19 cellular contexts compared by ENCODE assay signal in genomic region chr17:18179221-18179620, GRCh38. TPM values are rescaled to one million over a fixed set of nuclear protein-coding genes. Genes with fewer than 3 reads are reported as not detected.
DNase-seq lines count a peak whose midpoint lies in the region; ATAC-seq and TF ChIP-seq lines count a peak whose summit lies in the region.
"Had no signal": no experiment of that assay in that cellular context is flagged by ENCODE, and none has a peak within 500 bp of the region (broad histone marks: within the 10 kb centered on the region; RNA-seq: fewer than 3 reads in every experiment).

No MANE protein-coding gene starts in this region.

- POLR2A ChIA-PET in activated CD8-positive, alpha-beta T cell treated with anti-CD3 and anti-CD28 coated beads for 36 hours (lab: Charles Lee): no interaction called here
- POLR2A ChIA-PET in activated CD8-positive, alpha-beta T cell treated with anti-CD3 and anti-CD28 coated beads, Interleukin-2, amount 10 ng/mL, durations not matched to agents 7 days and 5 days (lab: Charles Lee): no interaction called here

- H3K4me1 Mint-ChIP-seq in activated CD8-positive, alpha-beta T cell treated with anti-CD3 and anti-CD28 coated beads for 36 hours (ENCODE audit: low read depth): peaks cover 26% of the 10 kb centered on the region
- peaks cover 21% of the 10 kb centered on the region for H3K4me1 Mint-ChIP-seq in activated CD8-positive, alpha-beta T cell treated with anti-CD3 and anti-CD28 coated beads, Interleukin-2, amount 10 ng/mL, durations not matched to agents 7 days and 5 days (ENCODE audit: low read depth)
- H3K4me1 Mint-ChIP-seq in GM23338: peaks cover 9% of the 10 kb centered on the region; the same call in 2 of the 3 replicates
- H3K4me1 Mint-ChIP-seq in activated T-helper 17 cell treated with anti-CD3 and anti-CD28 coated beads, Interleukin-2, amount 50 U/mL, for 72 hours: peaks cover 16% of the 10 kb centered on the region
- peaks cover 66% of the 10 kb centered on the region for H3K4me1 Mint-ChIP-seq in neural progenitor cell

- no peak for ATAC-seq in activated CD8-positive, alpha-beta T cell treated with anti-CD3 and anti-CD28 coated beads for 36 hours
- no peak for ATAC-seq in activated CD8-positive, alpha-beta T cell treated with anti-CD3 and anti-CD28 coated beads, Interleukin-2, amount 10 ng/mL, durations not matched to agents 7 days and 5 days
- ATAC-seq in GM23338: no peak
- ATAC-seq in activated T-helper 17 cell treated with anti-CD3 and anti-CD28 coated beads, Interleukin-2, amount 50 U/mL, for 72 hours (replicated peaks): no peak
- ATAC-seq in HG02623 (IDR thresholded peaks at IDR 0.05; ENCODE audit: unreplicated experiment): no peak
- ATAC-seq in HG03342 (IDR thresholded peaks at IDR 0.05; ENCODE audit: unreplicated experiment): no peak
- ATAC-seq: A549, HCT116 had no signal

- H3K9me3 Mint-ChIP-seq in activated CD8-positive, alpha-beta T cell treated with anti-CD3 and anti-CD28 coated beads for 36 hours: no peaks in the 10 kb centered on the region
- H3K9me3 Mint-ChIP-seq in activated CD8-positive, alpha-beta T cell treated with anti-CD3 and anti-CD28 coated beads, Interleukin-2, amount 10 ng/mL, durations not matched to agents 7 days and 5 days (ENCODE audit: insufficient read depth): no peaks in the 10 kb centered on the region
- H3K9me3 Mint-ChIP-seq in GM23338 (no peaks in the 10 kb centered on the region), neural progenitor cell (no peaks in the 10 kb centered on the region)
- H3K9me3 Mint-ChIP-seq in activated T-helper 17 cell treated with anti-CD3 and anti-CD28 coated beads, Interleukin-2, amount 50 U/mL, for 72 hours: no peaks in the 10 kb centered on the region

- H3K9ac ChIP-seq in neural progenitor cell: no peak overlapping the region
- H3K9ac ChIP-seq: BLaER1 treated with 17β-estradiol and CSF1 and Interleukin-3, amounts not matched to agents 10 nM and 100 nM; KMS-11 had no signal

- no peaks in the 10 kb centered on the region for H3K9me2 ChIP-seq in GM23338 (ENCODE audit: insufficient read depth)

- CTCF ChIA-PET in activated CD8-positive, alpha-beta T cell treated with anti-CD3 and anti-CD28 coated beads for 36 hours (lab: Charles Lee): interaction anchor here (1.2 to 7.5 kb wide), 3 partner anchors 9 to 36 kb away, joined by 3 to 69 read pairs (median 6); no protein-coding TSS in a partner anchor
- CTCF ChIA-PET in activated CD8-positive, alpha-beta T cell treated with anti-CD3 and anti-CD28 coated beads, Interleukin-2, amount 10 ng/mL, durations not matched to agents 7 days and 5 days (lab: Charles Lee): no interaction called here

- H3K79me2 ChIP-seq in GM23338 (replicated peaks; ENCODE audit: insufficient read depth) (peaks cover under 1% of the 10 kb centered on the region; the same call in 1 of the 2 replicates), neural progenitor cell (ENCODE audit: low read depth) (peaks cover 4% of the 10 kb centered on the region)

- DNase-seq in activated CD8-positive, alpha-beta T cell treated with anti-CD3 and anti-CD28 coated beads for 36 hours: no peak
- no peak for DNase-seq in activated CD8-positive, alpha-beta T cell treated with anti-CD3 and anti-CD28 coated beads, Interleukin-2, amount 10 ng/mL, durations not matched to agents 7 days and 5 days
- DNase-seq in GM23338 (ENCODE audit: low spot score): no peak
- no peak for DNase-seq in neural progenitor cell (ENCODE audit: low spot score)
- DNase-seq in D341Med (ENCODE audit: low spot score): no peak
- DNase-seq: DND-41, NCI-H1436 treated with DMSO at 0.1 percent for 48 hours, NCI-H2029 treated with DMSO at 0.1 percent for 48 hours, NCI-H2171 treated with DMSO at 0.1 percent for 48 hours, NCI-H446 treated with DMSO at 0.1 percent for 48 hours, NCI-H748 treated with DMSO at 0.1 percent for 48 hours, OCI-M1 had no signal

- no peaks in the 10 kb centered on the region for H3K27me3 Mint-ChIP-seq in activated CD8-positive, alpha-beta T cell treated with anti-CD3 and anti-CD28 coated beads for 36 hours
- no peaks in the 10 kb centered on the region for H3K27me3 Mint-ChIP-seq in activated CD8-positive, alpha-beta T cell treated with anti-CD3 and anti-CD28 coated beads, Interleukin-2, amount 10 ng/mL, durations not matched to agents 7 days and 5 days (ENCODE audit: low read depth)
- H3K27me3 Mint-ChIP-seq in GM23338 (ENCODE audit: insufficient read depth, low read depth, poor library complexity) (peaks cover 6% of the 10 kb centered on the region), neural progenitor cell (ENCODE audit: insufficient read depth, low read depth) (peaks cover 3% of the 10 kb centered on the region)
- no peaks in the 10 kb centered on the region for H3K27me3 Mint-ChIP-seq in activated T-helper 17 cell treated with anti-CD3 and anti-CD28 coated beads, Interleukin-2, amount 50 U/mL, for 72 hours

- H2AFZ ChIP-seq in GM23338: peak overlapping the region; percentile 63
- no peak overlapping the region for H2AFZ ChIP-seq in neural progenitor cell (replicated peaks)

- no peaks in the 10 kb centered on the region; the same call in 1 of the 2 replicates for H3K4me1 ChIP-seq in GM23338 (ENCODE audit: insufficient read depth)
- peaks cover 30% of the 10 kb centered on the region for H3K4me1 ChIP-seq in neural progenitor cell

- H3K4me3 Mint-ChIP-seq in activated CD8-positive, alpha-beta T cell treated with anti-CD3 and anti-CD28 coated beads for 36 hours: no peak overlapping the region
- H3K4me3 Mint-ChIP-seq in activated CD8-positive, alpha-beta T cell treated with anti-CD3 and anti-CD28 coated beads, Interleukin-2, amount 10 ng/mL, durations not matched to agents 7 days and 5 days: no peak overlapping the region
- H3K4me3 Mint-ChIP-seq in GM23338: no peak overlapping the region
- H3K4me3 Mint-ChIP-seq in activated T-helper 17 cell treated with anti-CD3 and anti-CD28 coated beads, Interleukin-2, amount 50 U/mL, for 72 hours: peak overlapping the region; percentile 30
- H3K4me3 Mint-ChIP-seq in neural progenitor cell: no peak overlapping the region

- no peak for TF ChIP-seq CTCF in activated CD8-positive, alpha-beta T cell treated with anti-CD3 and anti-CD28 coated beads for 36 hours (IDR thresholded peaks at IDR 0.05)
- TF ChIP-seq CTCF in GM23338 (conservative IDR thresholded peaks at IDR 0.05; ENCODE audit: low read depth in 2 of 2) (no peak), neural progenitor cell (IDR thresholded peaks at IDR 0.05) (no peak)

- H3K27ac Mint-ChIP-seq in activated CD8-positive, alpha-beta T cell treated with anti-CD3 and anti-CD28 coated beads for 36 hours: peak overlapping the region; percentile 30
- H3K27ac Mint-ChIP-seq in activated CD8-positive, alpha-beta T cell treated with anti-CD3 and anti-CD28 coated beads, Interleukin-2, amount 10 ng/mL, durations not matched to agents 7 days and 5 days: no peak overlapping the region
- H3K27ac Mint-ChIP-seq in GM23338: no peak overlapping the region
- H3K27ac Mint-ChIP-seq in activated T-helper 17 cell treated with anti-CD3 and anti-CD28 coated beads, Interleukin-2, amount 50 U/mL, for 72 hours: no peak overlapping the region
- H3K27ac Mint-ChIP-seq in neural progenitor cell: peak overlapping the region; percentile 68

- H4K20me1 ChIP-seq in GM23338 (replicated peaks; ENCODE audit: insufficient read depth) (no peaks in the 10 kb centered on the region), neural progenitor cell (ENCODE audit: low read depth) (peaks cover 4% of the 10 kb centered on the region)

- no peak overlapping the region for H3K27ac ChIP-seq in GM23338 (ENCODE audit: low read depth)
- no peak overlapping the region for H3K27ac ChIP-seq in neural progenitor cell
- H3K27ac ChIP-seq: A549; BLaER1 treated with 17β-estradiol and CSF1 and Interleukin-3, amounts not matched to agents 10 nM and 100 nM; KMS-11 had no signal

- H3K9me3 ChIP-seq in neural progenitor cell (ENCODE audit: low read depth): no peaks in the 10 kb centered on the region
- H3K9me3 ChIP-seq: A549; BLaER1 treated with 17β-estradiol and CSF1 and Interleukin-3, amounts not matched to agents 10 nM and 100 nM had no signal

- H3K4me3 ChIP-seq in GM23338: no peak overlapping the region
- H3K4me3 ChIP-seq in neural progenitor cell: no peak overlapping the region
- H3K4me3 ChIP-seq: A549; BLaER1 treated with 17β-estradiol and CSF1 and Interleukin-3, amounts not matched to agents 10 nM and 100 nM had no signal

- no peaks in the 10 kb centered on the region for H3K36me3 ChIP-seq in GM23338 (ENCODE audit: insufficient read depth)
- no peaks in the 10 kb centered on the region for H3K36me3 ChIP-seq in neural progenitor cell
- H3K36me3 ChIP-seq: BLaER1 treated with 17β-estradiol and CSF1 and Interleukin-3, amounts not matched to agents 10 nM and 100 nM had no signal

- intact Hi-C loops in activated CD8-positive, alpha-beta T cell treated with anti-CD3 and anti-CD28 coated beads for 36 hours (cut with micrococcal nuclease): no loop called here

- H3K27me3 ChIP-seq in GM23338 (ENCODE audit: insufficient read depth): no peaks in the 10 kb centered on the region
- H3K27me3 ChIP-seq in neural progenitor cell: no peaks in the 10 kb centered on the region
- H3K27me3 ChIP-seq: BLaER1 treated with 17β-estradiol and CSF1 and Interleukin-3, amounts not matched to agents 10 nM and 100 nM had no signal

- no peak overlapping the region for H3K4me2 ChIP-seq in GM23338
- H3K4me2 ChIP-seq in neural progenitor cell: no peak overlapping the region
- H3K4me2 ChIP-seq: A549; BLaER1 treated with 17β-estradiol and CSF1 and Interleukin-3, amounts not matched to agents 10 nM and 100 nM; KMS-11 had no signal

- peaks cover 12% of the 10 kb centered on the region for H3F3A ChIP-seq in GM23338 (replicated peaks; ENCODE audit: low read depth)
- H3F3A ChIP-seq in neural progenitor cell (ENCODE audit: low read depth): peaks cover 31% of the 10 kb centered on the region

- H3K36me3 Mint-ChIP-seq in activated CD8-positive, alpha-beta T cell treated with anti-CD3 and anti-CD28 coated beads for 36 hours (ENCODE audit: low read depth): no peaks in the 10 kb centered on the region
- no peaks in the 10 kb centered on the region for H3K36me3 Mint-ChIP-seq in activated CD8-positive, alpha-beta T cell treated with anti-CD3 and anti-CD28 coated beads, Interleukin-2, amount 10 ng/mL, durations not matched to agents 7 days and 5 days (ENCODE audit: low read depth)
- no peaks in the 10 kb centered on the region for H3K36me3 Mint-ChIP-seq in GM23338 (ENCODE audit: low read depth)
- peaks cover 22% of the 10 kb centered on the region for H3K36me3 Mint-ChIP-seq in activated T-helper 17 cell treated with anti-CD3 and anti-CD28 coated beads, Interleukin-2, amount 50 U/mL, for 72 hours (ENCODE audit: low read depth)
- H3K36me3 Mint-ChIP-seq in neural progenitor cell: no peaks in the 10 kb centered on the region

RNA-seq across cellular contexts. Expression of gene ALKBH5, which starts 4.4 kb away (rescaled TPM):
- total RNA-seq in activated CD8-positive, alpha-beta T cell treated with anti-CD3 and anti-CD28 coated beads for 36 hours: 100 to 1,000 TPM; 213 to 217 TPM
- 100 to 1,000 TPM; 117 to 121 TPM for total RNA-seq in activated CD8-positive, alpha-beta T cell treated with anti-CD3 and anti-CD28 coated beads, Interleukin-2, amount 10 ng/mL, durations not matched to agents 7 days and 5 days
- 103 and 117 TPM in 2 replicates for total RNA-seq in GM23338 (2014; rRNA removed; shearing (Covaris generic))
- polyA plus RNA-seq in GM23338 (2016; fragmentation: Nextera tagmentation; extraction: Ambion mirVana): 32.2 TPM in 2 replicates
- total RNA-seq in activated T-helper 17 cell treated with anti-CD3 and anti-CD28 coated beads, Interleukin-2, amount 50 U/mL, for 72 hours: 100 to 1,000 TPM; 161 to 255 TPM
- 78.8 and 98.2 TPM in 2 replicates for total RNA-seq in neural progenitor cell (ENCODE audit: low replicate concordance)

RNA-seq across cellular contexts. Expression of gene LLGL1, which starts 46.2 kb away (rescaled TPM):
- 10 to 100 TPM; 15.1 to 17.6 TPM for total RNA-seq in activated CD8-positive, alpha-beta T cell treated with anti-CD3 and anti-CD28 coated beads for 36 hours
- 10 to 100 TPM; 27.1 to 27.3 TPM for total RNA-seq in activated CD8-positive, alpha-beta T cell treated with anti-CD3 and anti-CD28 coated beads, Interleukin-2, amount 10 ng/mL, durations not matched to agents 7 days and 5 days
- 118 and 129 TPM in 2 replicates for total RNA-seq in GM23338 (2014; rRNA removed; shearing (Covaris generic))
- polyA plus RNA-seq in GM23338 (2016; fragmentation: Nextera tagmentation; extraction: Ambion mirVana): 5.9 TPM in 2 replicates
- 10 to 100 TPM; 19.5 to 22.3 TPM for total RNA-seq in activated T-helper 17 cell treated with anti-CD3 and anti-CD28 coated beads, Interleukin-2, amount 50 U/mL, for 72 hours
- 70.5 and 190 TPM in 2 replicates for total RNA-seq in neural progenitor cell (ENCODE audit: low replicate concordance)

Comparison
In these comparisons a context has a peak if more than half of its experiments do, and no peak if none do; other contexts are left out.
1. H3K27ac Mint-ChIP-seq: peak in activated CD8-positive, alpha-beta T cell treated with anti-CD3 and anti-CD28 coated beads for 36 hours (single experiment) and neural progenitor cell (single experiment); none in activated CD8-positive, alpha-beta T cell treated with anti-CD3 and anti-CD28 coated beads, Interleukin-2, amount 10 ng/mL, durations not matched to agents 7 days and 5 days (single experiment), GM23338 (single experiment) and activated T-helper 17 cell treated with anti-CD3 and anti-CD28 coated beads, Interleukin-2, amount 50 U/mL, for 72 hours (single experiment).